1 cellular context compared by ENCODE assay signal in genomic region chr7:77651544-77652162, GRCh38.
TF ChIP-seq lines count a peak whose summit lies in the region.

No MANE protein-coding gene starts in this region.

TF ChIP-seq in SK-N-SH, 30 proteins besides CTCF, POLR2A, EP300 and RAD21 (continued from another document):
- TF ChIP-seq ZBTB33 (IDR thresholded peaks at IDR 0.05; ENCODE audit: borderline replicate concordance, low read depth) (no peak), SMC3 (IDR thresholded peaks at IDR 0.05; ENCODE audit: low read depth, low read length) (peak; percentile 50), NFIC (IDR thresholded peaks at IDR 0.05; ENCODE audit: borderline replicate concordance) (no peak)
- TF ChIP-seq, protein P1, sequence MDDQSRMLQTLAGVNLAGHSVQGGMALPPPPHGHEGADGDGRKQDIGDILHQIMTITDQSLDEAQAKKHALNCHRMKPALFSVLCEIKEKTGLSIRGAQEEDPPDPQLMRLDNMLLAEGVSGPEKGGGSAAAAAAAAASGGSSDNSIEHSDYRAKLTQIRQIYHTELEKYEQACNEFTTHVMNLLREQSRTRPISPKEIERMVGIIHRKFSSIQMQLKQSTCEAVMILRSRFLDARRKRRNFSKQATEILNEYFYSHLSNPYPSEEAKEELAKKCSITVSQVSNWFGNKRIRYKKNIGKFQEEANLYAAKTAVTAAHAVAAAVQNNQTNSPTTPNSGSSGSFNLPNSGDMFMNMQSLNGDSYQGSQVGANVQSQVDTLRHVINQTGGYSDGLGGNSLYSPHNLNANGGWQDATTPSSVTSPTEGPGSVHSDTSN (IDR thresholded peaks at IDR 0.05): peak; percentile 79
TF ChIP-seq in SK-N-SH: peak in this region for 2.
